ENCODE assay signal across 8 cellular contexts in genomic region chr5:179697993-179698934, GRCh38. TPM values are rescaled to one million over a fixed set of nuclear protein-coding genes. Genes with fewer than 3 reads are reported as not detected.
DNase-seq lines count a peak whose midpoint lies in the region; ATAC-seq and TF ChIP-seq lines count a peak whose summit lies in the region.

No MANE protein-coding gene starts in this region.

- DNase-seq in AG04450 (ENCODE audit: low read depth, low spot score) (peak; percentile 98), NCI-H2196 treated with DMSO at 0.1 percent for 48 hours (lab: John Stamatoyannopoulos, UW; ENCODE audit: unreplicated experiment) (peak; percentile 98), WERI-Rb-1 (peak; percentile 95), cardiac fibroblast (ENCODE audit: low read depth in 2 of 2) (peak; percentile 99 to 100), iPS-NIHi7 (ENCODE audit: extremely low spot score) (peak; percentile 100), smooth muscle cell (lab: John Stamatoyannopoulos, UW; ENCODE audit: unreplicated experiment) (peak; percentile 94)

- H3K27me3 ChIP-seq in AG04450 (ENCODE audit: control insufficient read depth, insufficient read depth, low read length) (no peaks in the 10 kb centered on the region), WERI-Rb-1 (ENCODE audit: insufficient read depth, low read depth, severe bottlenecking) (no peaks in the 10 kb centered on the region), smooth muscle cell (ENCODE audit: low read depth) (no peaks in the 10 kb centered on the region)

- 3% methylated on average over 56 of the region's 72 CpGs for whole genome bisulfite sequencing in smooth muscle cell (ENCODE audit: low lambda C conversion rate)

- CTCF ChIA-PET in AG04450 (lab: Charles Lee) = interaction anchor here (1.2 kb wide), 1 partner anchor 75 kb away, joined by 4 read pairs; the partner anchor contains the start of gene HNRNPH1

- peaks cover 38% of the 10 kb centered on the region for H4K20me1 ChIP-seq in smooth muscle cell (ENCODE audit: low read depth)

- H3K9me3 ChIP-seq in AG04450 (ENCODE audit: control insufficient read depth, insufficient read depth, low read length) (no peaks in the 10 kb centered on the region; the same call in 1 of the 2 replicates), WERI-Rb-1 (ENCODE audit: severe bottlenecking) (no peaks in the 10 kb centered on the region), smooth muscle cell (replicated peaks; ENCODE audit: low read depth) (no peaks in the 10 kb centered on the region)

- peaks cover 50% of the 10 kb centered on the region for H3K79me2 ChIP-seq in smooth muscle cell (ENCODE audit: low read depth)

- POLR2A ChIA-PET in AG04450 (lab: Yijun Ruan, JAX) = interaction anchor here (0.6 to 1.9 kb wide), 3 partner anchors 34 to 145 kb away, joined by 3 to 7 read pairs (median 3); partner anchors contain the start of gene HNRNPH1

- H3K27ac ChIP-seq in AG04450 (ENCODE audit: low read depth, low read length) (peak overlapping the region; percentile 97), WERI-Rb-1 (peak overlapping the region; percentile 93), smooth muscle cell (ENCODE audit: low read depth) (peak overlapping the region; percentile 96)

- peak overlapping the region; percentile 94 for H2AFZ ChIP-seq in smooth muscle cell (ENCODE audit: low read depth)

- peak overlapping the region; percentile 90 for H3K4me2 ChIP-seq in smooth muscle cell

- H3K4me1 ChIP-seq in smooth muscle cell (ENCODE audit: low read depth) = peaks cover 13% of the 10 kb centered on the region

- ATAC-seq in GM18873 (IDR thresholded peaks at IDR 0.05; ENCODE audit: low FRiP score, unreplicated experiment) = peak; percentile 83
- peak; percentile 92 for ATAC-seq in HG03139 (IDR thresholded peaks at IDR 0.05; ENCODE audit: unreplicated experiment)

- H3F3A ChIP-seq in smooth muscle cell (ENCODE audit: low read depth) = no peaks in the 10 kb centered on the region

- peak overlapping the region; percentile 96 for H3K9ac ChIP-seq in smooth muscle cell (ENCODE audit: low read depth)

- H3K4me3 ChIP-seq in AG04450 (ENCODE audit: low read depth, low read length) (peak overlapping the region; percentile 78), WERI-Rb-1 (ENCODE audit: low read depth, low read length) (peak overlapping the region; percentile 64), cardiac fibroblast (replicated peaks in 1 of 2; ENCODE audit: low read depth in 2 of 2, low read length in 2 of 2) (peak overlapping the region; percentile 66 to 93), smooth muscle cell (peak overlapping the region; percentile 85)

- no peak for TF ChIP-seq CTCF in AG04450 (IDR thresholded peaks at IDR 0.05; ENCODE audit: low read depth, low read length)
- no peak for TF ChIP-seq CTCF in WERI-Rb-1 (IDR thresholded peaks at IDR 0.05; ENCODE audit: low read depth, low read length)
- TF ChIP-seq CTCF in cardiac fibroblast (IDR thresholded peaks at IDR 0.05; ENCODE audit: low read depth, low read length) = no peak
- no peak for TF ChIP-seq CTCF in smooth muscle cell (IDR thresholded peaks at IDR 0.05; ENCODE audit: borderline replicate concordance, insufficient read depth, poor library complexity, severe bottlenecking)

- H3K36me3 ChIP-seq in WERI-Rb-1 (no peaks in the 10 kb centered on the region), smooth muscle cell (ENCODE audit: low read depth) (no peaks in the 10 kb centered on the region)

RNA-seq across cellular contexts. Expression of gene CANX, which starts 0.5 kb away (rescaled TPM):
- polyA plus RNA-seq in AG04450 (2011; rRNA removed) = 817 and 925 TPM in 2 replicates
- polyA minus RNA-seq in AG04450 (2011; rRNA and poly(A)+ RNA removed) = 1,360 and 1,444 TPM in 2 replicates
- 513 and 566 TPM in 2 replicates for total RNA-seq in smooth muscle cell
- 242 and 274 TPM in 2 replicates for polyA plus RNA-seq in smooth muscle cell

RNA-seq across cellular contexts. Expression of gene CBY3, which starts 17.4 kb away (rescaled TPM):
- polyA plus RNA-seq in AG04450 (2011; rRNA removed) = not detected in 2 replicates
- polyA minus RNA-seq in AG04450 (2011; rRNA and poly(A)+ RNA removed) = not detected in 2 replicates
- not detected in 2 replicates for total RNA-seq in smooth muscle cell
- polyA plus RNA-seq in smooth muscle cell = 0.54 TPM in 1 of 2 replicates, not detected in the other

RNA-seq across cellular contexts. Expression of gene MAML1, which starts 34.4 kb away (rescaled TPM):
- polyA plus RNA-seq in AG04450 (2011; rRNA removed) (4.9 and 8.8 TPM in 2 replicates), smooth muscle cell (9.9 and 12.1 TPM in 2 replicates)
- polyA minus RNA-seq in AG04450 (2011; rRNA and poly(A)+ RNA removed) = 10.0 and 13.4 TPM in 2 replicates
- 11.5 and 14.4 TPM in 2 replicates for total RNA-seq in smooth muscle cell

Comparison
In these comparisons a context has a peak if more than half of its experiments do, and no peak if none do; other contexts are left out.
1. Peak in every context shown above with its lines: DNase-seq, ATAC-seq, H3K4me3 ChIP-seq and H3K27ac ChIP-seq.